In the genomic region with DNA sequence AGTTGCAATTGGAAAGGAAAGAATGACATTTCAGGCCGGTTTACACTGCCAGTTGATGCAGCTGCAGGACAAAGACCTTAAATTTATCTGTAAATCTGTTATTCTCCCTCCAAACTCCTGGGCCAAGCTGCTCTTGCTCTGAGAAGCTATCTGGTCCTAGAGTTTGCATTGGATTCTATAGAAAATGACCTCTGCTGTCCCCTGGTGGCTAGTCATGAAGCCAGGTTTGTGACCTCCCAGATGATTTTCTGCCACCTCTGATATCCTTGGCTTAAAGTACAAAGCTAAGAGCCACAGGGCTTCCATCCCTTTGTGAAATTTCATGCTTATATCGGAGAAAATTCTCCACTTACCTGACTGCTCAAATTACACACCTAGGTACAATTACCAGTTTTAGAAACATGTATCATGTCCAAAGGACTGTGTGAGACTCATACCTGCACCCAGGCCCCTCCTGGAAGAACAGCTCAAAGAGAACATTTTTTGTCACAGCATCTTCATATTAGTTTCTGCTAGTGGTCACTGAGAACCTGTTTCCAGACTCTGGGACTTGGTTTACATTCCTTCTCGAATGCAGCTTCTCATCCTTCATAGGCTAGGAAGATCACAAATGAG, we compare ENCODE assay signal across 8 cellular contexts. TPM values are rescaled to one million over a fixed set of nuclear protein-coding genes. Genes with fewer than 3 reads are reported as not detected.
DNase-seq lines count a peak whose midpoint lies in the region; ATAC-seq, FAIRE-seq and TF ChIP-seq lines count a peak whose summit lies in the region.

No MANE protein-coding gene starts in this region.

- H3K4me1 Mint-ChIP-seq in immature natural killer cell, result no peaks in the 10 kb centered on the region

- FAIRE-seq in D721Med (lab: Jason Lieb, UNC) (peak; percentile 90), RCC 7860 (lab: Jason Lieb, UNC) (no peak)

- H3K4me3 Mint-ChIP-seq in immature natural killer cell, result no peak overlapping the region

- peaks cover 4 to 10% (median 5%) of the 10 kb centered on the region in 3 donors for H3K27me3 Mint-ChIP-seq in immature natural killer cell (ENCODE audit: low read depth in 3 of 3)

- DNase-seq in D721Med (ENCODE audit: insufficient read length, low spot score) (no peak), RCC 7860 (ENCODE audit: low spot score) (peak; percentile 20), astrocyte of the cerebellum (ENCODE audit: low read depth) (no peak), immature natural killer cell (peak; percentile 11 to 35 (median 12))
- peak; percentile 5 to 21 for DNase-seq in stimulated activated CD4-positive, alpha-beta T cell treated with anti-CD3 and anti-CD28 coated beads, Interleukin-4, amount 100 ng/mL, for 4 hours

- peak; percentile 65 for TF ChIP-seq CTCF in D721Med (IDR thresholded peaks at IDR 0.05; ENCODE audit: insufficient read depth, missing control alignments)
- TF ChIP-seq CTCF in astrocyte of the cerebellum (IDR thresholded peaks at IDR 0.05; ENCODE audit: low read depth, low read length, missing control alignments), result peak; percentile 88

- H3K9me3 Mint-ChIP-seq in immature natural killer cell, result no peaks in the 10 kb centered on the region

- in situ Hi-C loops in astrocyte of the cerebellum (cut with HindIII; ENCODE audit: low sequenced_read_pairs), result no loop called here

- H3K27ac Mint-ChIP-seq in immature natural killer cell, result no peak overlapping the region

- H3K36me3 Mint-ChIP-seq in immature natural killer cell, result no peaks in the 10 kb centered on the region

- peak; percentile 57 for ATAC-seq in HG03159 (IDR thresholded peaks at IDR 0.05; ENCODE audit: unreplicated experiment)
- ATAC-seq in GM18498 (IDR thresholded peaks at IDR 0.05; ENCODE audit: unreplicated experiment), result no peak
- no peak for ATAC-seq in HG03025 (IDR thresholded peaks at IDR 0.05; ENCODE audit: low FRiP score, unreplicated experiment)

- H3K4me3 ChIP-seq in astrocyte of the cerebellum (ENCODE audit: low read depth, low read length), result no peak overlapping the region

RNA-seq across cellular contexts. Expression of gene IER3IP1, which starts 28.9 kb away (rescaled TPM):
- polyA plus RNA-seq in immature natural killer cell, result 10 to 100 TPM; 17.1 to 40.9 (median 23.6) TPM

RNA-seq across cellular contexts. Expression of gene SKOR2, which starts 46.4 kb away (rescaled TPM):
- not detected for polyA plus RNA-seq in immature natural killer cell

RNA-seq across cellular contexts. Expression of gene HDHD2, which starts 54.7 kb away (rescaled TPM):
- 10 to 100 TPM; 39.7 to 69.1 (median 55.4) TPM for polyA plus RNA-seq in immature natural killer cell

Comparison
In these comparisons a context has a peak if more than half of its experiments do, and no peak if none do; other contexts are left out.
1. DNase-seq: peak in RCC 7860 (single experiment), immature natural killer cell (3 of 3) and stimulated activated CD4-positive, alpha-beta T cell treated with anti-CD3 and anti-CD28 coated beads, Interleukin-4, amount 100 ng/mL, for 4 hours (2 of 2); none in D721Med (single experiment) and astrocyte of the cerebellum (single experiment).